ENCODE assay signal across 21 cellular contexts in genomic region chr14:59199614-59200013, GRCh38. TPM values are rescaled to one million over a fixed set of nuclear protein-coding genes. Genes with fewer than 3 reads are reported as not detected.
DNase-seq lines count a peak whose midpoint lies in the region; ATAC-seq and TF ChIP-seq lines count a peak whose summit lies in the region.
"Had no signal": no experiment of that assay in that cellular context is flagged by ENCODE, and none has a peak within 500 bp of the region (broad histone marks: within the 10 kb centered on the region; RNA-seq: fewer than 3 reads in every experiment).

No MANE protein-coding gene starts in this region.

- TF ChIP-seq CTCF in chondrocyte (IDR thresholded peaks at IDR 0.05) (peak; percentile 17), progenitor cell of endocrine pancreas (IDR thresholded peaks at IDR 0.05; ENCODE audit: unreplicated experiment) (peak; percentile 2)

- ATAC-seq in GM21528 (IDR thresholded peaks at IDR 0.05; ENCODE audit: low FRiP score, unreplicated experiment): no peak
- ATAC-seq: left lung had no signal

- H3K27me3 Mint-ChIP-seq in chondrocyte (ENCODE audit: low read depth): no peaks in the 10 kb centered on the region
- no peaks in the 10 kb centered on the region for H3K27me3 Mint-ChIP-seq in progenitor cell of endocrine pancreas
- H3K27me3 Mint-ChIP-seq: activated CD4-positive, alpha-beta memory T cell treated with anti-CD3 and anti-CD28 coated beads, Interleukin-2, amount 10 ng/mL, durations not matched to agents 7 days and 5 days; dendritic cell treated with granulocyte-macrophage colony-stimulating factor and Interleukin-4, amounts not matched to agents 40 ng/mL and 50 ng/mL, for 4 days; naive B cell had no signal

- DNase-seq in DMS 273 treated with DMSO at 0.1 percent for 48 hours (lab: John Stamatoyannopoulos, UW): peak; percentile 4
- peak; percentile 42 for DNase-seq in NCI-H2171 treated with DMSO at 0.1 percent for 48 hours (lab: John Stamatoyannopoulos, UW)
- DNase-seq in chondrocyte (ENCODE audit: low spot score): no peak
- no peak for DNase-seq in progenitor cell of endocrine pancreas (ENCODE audit: low spot score, unreplicated experiment)
- no peak for DNase-seq in GF-D8 (lab: John Stamatoyannopoulos, UW)
- DNase-seq in erythroblast (lab: John Stamatoyannopoulos, UW): no peak
- no peak for DNase-seq in NOMO-1 treated with DMSO at 0.1 percent for 48 hours (lab: John Stamatoyannopoulos, UW; ENCODE audit: unreplicated experiment)
- DNase-seq: activated CD4-positive, alpha-beta memory T cell treated with anti-CD3 and anti-CD28 coated beads, Interleukin-2, amount 10 ng/mL, durations not matched to agents 7 days and 5 days; activated CD4-positive, CD25-positive, alpha-beta regulatory T cell treated with anti-CD3 and anti-CD28 coated beads, Interleukin-2, amount 50 U/mL, for 72 hours; activated CD8-positive, alpha-beta memory T cell treated with anti-CD3 and anti-CD28 coated beads, Interleukin-2, amount 50 U/mL, for 48 hours; activated naive CD4-positive, alpha-beta T cell treated with anti-CD3 and anti-CD28 coated beads, Interleukin-2, amount 50 U/mL, for 16 hours; DMS53; left lung; naive B cell; NCI-H1105 treated with DMSO at 0.1 percent for 48 hours; NCI-H2081 treated with DMSO at 0.1 percent for 48 hours; NCI-H524 treated with DMSO at 0.1 percent for 48 hours; nucleus accumbens; RPMI8226 had no signal

- H3K27ac Mint-ChIP-seq in chondrocyte (ENCODE audit: unreplicated experiment) (no peak overlapping the region), progenitor cell of endocrine pancreas (no peak overlapping the region)
- H3K27ac Mint-ChIP-seq: activated CD4-positive, alpha-beta memory T cell treated with anti-CD3 and anti-CD28 coated beads, Interleukin-2, amount 10 ng/mL, durations not matched to agents 7 days and 5 days; dendritic cell treated with granulocyte-macrophage colony-stimulating factor and Interleukin-4, amounts not matched to agents 40 ng/mL and 50 ng/mL, for 4 days; naive B cell had no signal

- TF ChIP-seq POLR2A in erythroblast (IDR thresholded peaks at IDR 0.05; ENCODE audit: low read length): no peak

- H3K9me3 Mint-ChIP-seq in chondrocyte (ENCODE audit: low read depth) (no peaks in the 10 kb centered on the region), progenitor cell of endocrine pancreas (ENCODE audit: low read depth) (no peaks in the 10 kb centered on the region)
- H3K9me3 Mint-ChIP-seq: activated CD4-positive, alpha-beta memory T cell treated with anti-CD3 and anti-CD28 coated beads, Interleukin-2, amount 10 ng/mL, durations not matched to agents 7 days and 5 days; dendritic cell treated with granulocyte-macrophage colony-stimulating factor and Interleukin-4, amounts not matched to agents 40 ng/mL and 50 ng/mL, for 4 days; naive B cell had no signal

- H3K4me1 Mint-ChIP-seq in chondrocyte (ENCODE audit: low read depth) (peaks cover 16% of the 10 kb centered on the region), progenitor cell of endocrine pancreas (ENCODE audit: low read depth) (peaks cover 4% of the 10 kb centered on the region)

- no peak overlapping the region for H3K4me3 Mint-ChIP-seq in chondrocyte (ENCODE audit: unreplicated experiment)
- no peak overlapping the region for H3K4me3 Mint-ChIP-seq in progenitor cell of endocrine pancreas (ENCODE audit: low read depth)
- H3K4me3 Mint-ChIP-seq: activated CD4-positive, alpha-beta memory T cell treated with anti-CD3 and anti-CD28 coated beads, Interleukin-2, amount 10 ng/mL, durations not matched to agents 7 days and 5 days; dendritic cell treated with granulocyte-macrophage colony-stimulating factor and Interleukin-4, amounts not matched to agents 40 ng/mL and 50 ng/mL, for 4 days; naive B cell had no signal

- H3K36me3 Mint-ChIP-seq in chondrocyte (ENCODE audit: low read depth) (no peaks in the 10 kb centered on the region), progenitor cell of endocrine pancreas (ENCODE audit: insufficient read depth) (no peaks in the 10 kb centered on the region)
- H3K36me3 Mint-ChIP-seq: naive B cell had no signal

RNA-seq across cellular contexts. Expression of gene DAAM1, which starts 11.1 kb away (rescaled TPM):
- 24.1 to 40.7 TPM (median 25.1 TPM) in 3 replicates for total RNA-seq in chondrocyte
- total RNA-seq in progenitor cell of endocrine pancreas: 62.5 and 69.9 TPM in 2 replicates

Comparison
In these comparisons a context has a peak if more than half of its experiments do, and no peak if none do; other contexts are left out.
1. DNase-seq: peak in DMS 273 treated with DMSO at 0.1 percent for 48 hours (single experiment) and NCI-H2171 treated with DMSO at 0.1 percent for 48 hours (single experiment); none in chondrocyte (single experiment), progenitor cell of endocrine pancreas (single experiment), GF-D8 (single experiment), erythroblast (0 of 2) and NOMO-1 treated with DMSO at 0.1 percent for 48 hours (single experiment).